Comparison of ENCODE assay signal across 11 cellular contexts in the genomic region with DNA sequence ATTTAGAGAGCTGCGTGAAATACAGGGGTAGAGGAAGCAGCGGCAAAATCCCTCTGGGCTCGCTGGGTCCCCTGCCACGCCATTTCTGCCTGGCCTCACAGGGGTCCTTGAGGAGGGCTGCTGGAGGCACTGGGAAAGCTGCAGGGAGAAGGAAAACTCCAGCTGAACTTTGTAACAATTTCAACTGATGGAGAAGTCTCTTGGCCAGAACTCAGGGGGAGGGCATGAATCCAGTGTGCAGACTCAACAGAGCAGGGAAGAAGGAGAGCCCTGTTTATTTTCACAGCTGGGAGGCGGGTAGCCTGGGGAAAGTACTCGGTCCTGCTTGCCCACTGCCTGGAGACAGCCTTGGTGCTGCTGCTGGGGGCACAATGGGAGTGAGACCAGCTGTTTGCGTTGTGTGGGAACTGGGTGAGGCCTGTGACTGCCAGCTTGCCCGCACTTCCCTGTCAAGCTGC.
DNase-seq lines count a peak whose midpoint lies in the region; ATAC-seq, FAIRE-seq and TF ChIP-seq lines count a peak whose summit lies in the region.
"Had no signal": no experiment of that assay in that cellular context is flagged by ENCODE, and none has a peak within 500 bp of the region (broad histone marks: within the 10 kb centered on the region; RNA-seq: fewer than 3 reads in every experiment).

No MANE protein-coding gene starts in this region.

- H3K9me3 Mint-ChIP-seq in HFFc6: no peaks in the 10 kb centered on the region
- H3K9me3 Mint-ChIP-seq: memory B cell; T-helper 1 cell treated with Interleukin-12 subunit alpha and Interleukin-12 subunit beta and Interleukin-4 antibody, amounts not matched to agents 30 μg/mL and 1 μg/mL, for 36 hours had no signal

- no peaks in the 10 kb centered on the region for H3K36me3 Mint-ChIP-seq in HFFc6 (ENCODE audit: low read depth)
- H3K36me3 Mint-ChIP-seq: memory B cell had no signal

- FAIRE-seq in HTR-8/SVneo (lab: Jason Lieb, UNC): no peak

- no peak overlapping the region for H3K4me3 Mint-ChIP-seq in HFFc6
- H3K4me3 Mint-ChIP-seq: memory B cell; T-helper 1 cell treated with Interleukin-12 subunit alpha and Interleukin-12 subunit beta and Interleukin-4 antibody, amounts not matched to agents 30 μg/mL and 1 μg/mL, for 36 hours had no signal

- DNase-seq in ELF-1 (ENCODE audit: low read depth, low spot score): peak; percentile 65
- peak; percentile 26 for DNase-seq in SK-N-DZ (ENCODE audit: low spot score)
- peak; percentile 50 for DNase-seq in Right ventricle myocardium superior
- peak; percentile 42 for DNase-seq in renal cortical epithelial cell (ENCODE audit: low read depth)
- DNase-seq in HTR-8/SVneo (ENCODE audit: insufficient read length, low spot score): no peak
- DNase-seq in HFFc6: no peak
- no peak for DNase-seq in T1000 (lab: John Stamatoyannopoulos, UW)
- DNase-seq: adrenal gland had no signal

- no peak for TF ChIP-seq CTCF in HFFc6 (IDR thresholded peaks at IDR 0.05)

- no peak overlapping the region for H3K27ac Mint-ChIP-seq in HFFc6
- H3K27ac Mint-ChIP-seq: memory B cell; T-helper 1 cell treated with Interleukin-12 subunit alpha and Interleukin-12 subunit beta and Interleukin-4 antibody, amounts not matched to agents 30 μg/mL and 1 μg/mL, for 36 hours had no signal

- ATAC-seq in Right ventricle myocardium superior (ENCODE audit: poor library complexity) (peak; percentile 88), GM21723 (IDR thresholded peaks at IDR 0.05; ENCODE audit: unreplicated experiment) (no peak)

- H3K27me3 Mint-ChIP-seq in HFFc6 (ENCODE audit: insufficient read depth): peaks cover 3% of the 10 kb centered on the region

- intact Hi-C loops in Right ventricle myocardium superior (cut with DNase I): no loop called here

- peaks cover 24% of the 10 kb centered on the region for H3K4me1 Mint-ChIP-seq in HFFc6 (ENCODE audit: low read depth)
- H3K4me1 Mint-ChIP-seq: memory B cell had no signal

Comparison
In these comparisons a context has a peak if more than half of its experiments do, and no peak if none do; other contexts are left out.
1. DNase-seq: peak in ELF-1 (single experiment), SK-N-DZ (single experiment), Right ventricle myocardium superior (single experiment) and renal cortical epithelial cell (single experiment); none in HTR-8/SVneo (single experiment), HFFc6 (single experiment) and T1000 (single experiment).